ENCODE assay signal across 19 cellular contexts in the genomic region with DNA sequence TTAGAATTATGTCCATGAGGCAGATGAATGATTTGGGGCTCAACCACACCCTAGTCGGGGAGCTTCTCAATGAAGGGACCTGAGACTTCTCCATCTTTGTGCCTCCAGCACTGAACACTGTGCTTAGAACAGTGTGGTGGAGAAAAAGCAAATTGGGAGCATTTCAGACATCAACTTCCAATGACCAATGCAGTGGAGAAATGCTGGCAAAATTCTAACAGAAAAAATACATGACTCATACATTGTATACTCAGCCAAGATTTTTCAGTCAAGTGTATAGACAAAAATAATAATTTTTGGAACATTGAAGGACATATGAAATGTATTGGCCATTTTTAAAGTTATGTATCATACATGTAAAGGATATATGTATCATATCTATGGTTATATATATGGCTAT.
A peak's percentile ranks its signal among the peaks of the same experiment; 100 is the strongest.
DNase-seq lines count a peak whose midpoint lies in the region; ATAC-seq and TF ChIP-seq lines count a peak whose summit lies in the region.
"Had no signal": no experiment of that assay in that cellular context is flagged by ENCODE, and none has a peak within 500 bp of the region (broad histone marks: within the 10 kb centered on the region; RNA-seq: fewer than 3 reads in every experiment).

No MANE protein-coding gene starts in this region.

- intact Hi-C loops in dorsolateral prefrontal cortex (cut with DNase I) = no loop called here

- H3F3A ChIP-seq in GM23248 (ENCODE audit: insufficient read depth) = no peaks in the 10 kb centered on the region

- H2AFZ ChIP-seq in GM23248 = no peak overlapping the region

- no peaks in the 10 kb centered on the region for H3K36me3 ChIP-seq in GM23248 (ENCODE audit: low read depth)
- H3K36me3 ChIP-seq: BE2C had no signal

- H3K4me2 ChIP-seq in GM23248 (ENCODE audit: unreplicated experiment) = no peak overlapping the region

- no peaks in the 10 kb centered on the region for H3K36me3 Mint-ChIP-seq in T-helper 17 cell (ENCODE audit: low read depth)
- H3K36me3 Mint-ChIP-seq: CD4-positive, CD25-positive, alpha-beta regulatory T cell; CD8-positive, alpha-beta memory T cell had no signal

- H3K9me3 ChIP-seq in GM23248 (ENCODE audit: low read depth) = no peaks in the 10 kb centered on the region
- H3K9me3 ChIP-seq in T-helper 17 cell (ENCODE audit: control insufficient read depth, low read length, poor library complexity, severe bottlenecking) = no peaks in the 10 kb centered on the region
- H3K9me3 ChIP-seq: BE2C had no signal

- H3K4me1 Mint-ChIP-seq in T-helper 17 cell = no peaks in the 10 kb centered on the region
- H3K4me1 Mint-ChIP-seq: CD4-positive, CD25-positive, alpha-beta regulatory T cell; CD8-positive, alpha-beta memory T cell had no signal

- no peak overlapping the region for H3K4me3 ChIP-seq in GM23248
- no peak overlapping the region for H3K4me3 ChIP-seq in choroid plexus epithelial cell (ENCODE audit: low read depth, low read length)
- H3K4me3 ChIP-seq in fibroblast of mammary gland (ENCODE audit: control insufficient read depth, low read depth, low read length) = no peak overlapping the region
- H3K4me3 ChIP-seq in dorsolateral prefrontal cortex = no peak overlapping the region
- H3K4me3 ChIP-seq: GM12878 had no signal

- DNase-seq in GM23248 = peak; percentile 23
- peak; percentile 35 for DNase-seq in choroid plexus epithelial cell (ENCODE audit: low read depth)
- DNase-seq in fibroblast of mammary gland (ENCODE audit: low read depth) = peak; percentile 54
- DNase-seq in renal cortical epithelial cell (ENCODE audit: low read depth) = peak; percentile 22
- DNase-seq in dorsolateral prefrontal cortex = no peak
- DNase-seq in T-helper 17 cell = no peak
- DNase-seq in GM19240 (ENCODE audit: insufficient read length, low spot score) = no peak
- DNase-seq: BE2C; C1 segment of cervical spinal cord; CD4-positive, CD25-positive, alpha-beta regulatory T cell; CD8-positive, alpha-beta memory T cell; COR-L47; DMS 273 treated with DMSO at 0.1 percent for 48 hours; DMS53; DND-41; EL; H9 had no signal

- no peaks in the 10 kb centered on the region for H3K9me2 ChIP-seq in GM23248 (ENCODE audit: insufficient read depth)

- H3K9ac ChIP-seq in GM23248 = no peak overlapping the region

- no peaks in the 10 kb centered on the region for H4K20me1 ChIP-seq in GM23248 (ENCODE audit: insufficient read depth)

- TF ChIP-seq CTCF in choroid plexus epithelial cell (conservative IDR thresholded peaks at IDR 0.05; ENCODE audit: low read depth, low read length) (no peak), fibroblast of mammary gland (conservative IDR thresholded peaks at IDR 0.05; ENCODE audit: control insufficient read depth, insufficient read depth, low read depth, low read length) (no peak), dorsolateral prefrontal cortex (IDR thresholded peaks at IDR 0.05 in 54 of 56, conservative IDR thresholded peaks at IDR 0.05 in 2 of 56; ENCODE audit: low read depth in 1 of 56, partially characterized antibody in 56 of 56) (no peak)

- no peaks in the 10 kb centered on the region for H3K79me2 ChIP-seq in GM23248 (ENCODE audit: insufficient read depth)

- H3K27me3 Mint-ChIP-seq in T-helper 17 cell = peaks cover 23% of the 10 kb centered on the region
- H3K27me3 Mint-ChIP-seq: CD4-positive, CD25-positive, alpha-beta regulatory T cell had no signal

- no peaks in the 10 kb centered on the region for H3K4me1 ChIP-seq in GM23248 (ENCODE audit: insufficient read depth)
- H3K4me1 ChIP-seq: BE2C had no signal

- H3K4me3 Mint-ChIP-seq in T-helper 17 cell = no peak overlapping the region
- H3K4me3 Mint-ChIP-seq: CD4-positive, CD25-positive, alpha-beta regulatory T cell; CD8-positive, alpha-beta memory T cell; H9 had no signal

- H3K27me3 ChIP-seq in GM23248 (replicated peaks; ENCODE audit: insufficient read depth) = no peaks in the 10 kb centered on the region
- H3K27me3 ChIP-seq in dorsolateral prefrontal cortex = no peaks in the 10 kb centered on the region
- H3K27me3 ChIP-seq: BE2C had no signal

- in situ Hi-C loops in GM23248 (cut with MboI) = no loop called here

- ATAC-seq in T-helper 17 cell = no peak
- ATAC-seq: GM12878, HepG2 had no signal

- H3K27ac Mint-ChIP-seq in T-helper 17 cell = no peak overlapping the region
- H3K27ac Mint-ChIP-seq: CD4-positive, CD25-positive, alpha-beta regulatory T cell; CD8-positive, alpha-beta memory T cell; H9 had no signal

- WGBS in GM23248 (ENCODE audit: low coverage in 1 of 2, low lambda C conversion rate in 2 of 2, missing lambda C conversion rate in 2 of 2), 2 experiments = 40 to 44% methylated on average over 1 of the region's 1 CpG

- H3K27ac ChIP-seq in GM23248 (no peak overlapping the region), dorsolateral prefrontal cortex (no peak overlapping the region)

Comparison
In these comparisons a context has a peak if more than half of its experiments do, and no peak if none do; other contexts are left out.
1. DNase-seq: peak in GM23248 (single experiment), choroid plexus epithelial cell (single experiment), fibroblast of mammary gland (single experiment) and renal cortical epithelial cell (single experiment); none in dorsolateral prefrontal cortex (0 of 10), T-helper 17 cell (0 of 3) and GM19240 (single experiment).